ENCODE assay signal across 8 cellular contexts in genomic region chr19:36527873-36528193, GRCh38. TPM values are rescaled to one million over a fixed set of nuclear protein-coding genes. Genes with fewer than 3 reads are reported as not detected.
DNase-seq lines count a peak whose midpoint lies in the region.

No MANE protein-coding gene starts in this region.

- H3K9me3 ChIP-seq in iPS-20b (ENCODE audit: insufficient read depth, low read depth, low read length): peaks cover 7% of the 10 kb centered on the region

- peak overlapping the region; percentile 97 for H3K4me3 ChIP-seq in iPS-20b (ENCODE audit: low read length)

- H3K4me3 Mint-ChIP-seq in T-helper 2 cell treated with Interferon-gamma antibody and Interleukin-4, amounts not matched to agents 5 μg/mL and 100 μg/mL, for 36 hours: peak overlapping the region; percentile 100
- peak overlapping the region; percentile 96 for H3K4me3 Mint-ChIP-seq in activated T-helper 2 cell treated with anti-CD3 and anti-CD28 coated beads, Interferon-gamma antibody, Interleukin-2, Interleukin-4, amounts not matched to agents 10 μg/mL and 5 μg/mL and 100 μg/mL, durations not matched to agents 14 hours and 24 hours and 36 hours (ENCODE audit: low read depth)

- intact Hi-C loops in activated T-helper 2 cell treated with anti-CD3 and anti-CD28 coated beads, Interferon-gamma antibody, Interleukin-2, Interleukin-4, amounts not matched to agents 10 μg/mL and 5 μg/mL and 100 μg/mL, durations not matched to agents 14 hours and 24 hours and 36 hours (cut with micrococcal nuclease): loop anchor here (1.0 to 2.0 kb wide), 9 partner anchors 39 to 690 kb away; partner anchors contain the start of genes ZNF382, ZNF383, ZNF461 and ZNF529

- H3K27ac ChIP-seq in iPS-20b (ENCODE audit: low read length): peak overlapping the region; percentile 91
- peak overlapping the region; percentile 96 for H3K27ac ChIP-seq in substantia nigra (ENCODE audit: low read depth, low read length, poor library complexity, severe bottlenecking)

- H3K9ac ChIP-seq in iPS-20b (ENCODE audit: low read depth, low read length): peak overlapping the region; percentile 98

- H3K27ac Mint-ChIP-seq in T-helper 2 cell treated with Interferon-gamma antibody and Interleukin-4, amounts not matched to agents 5 μg/mL and 100 μg/mL, for 36 hours: peak overlapping the region; percentile 100
- peak overlapping the region; percentile 94 for H3K27ac Mint-ChIP-seq in activated T-helper 2 cell treated with anti-CD3 and anti-CD28 coated beads, Interferon-gamma antibody, Interleukin-2, Interleukin-4, amounts not matched to agents 10 μg/mL and 5 μg/mL and 100 μg/mL, durations not matched to agents 14 hours and 24 hours and 36 hours

- H3K36me3 ChIP-seq in iPS-20b (ENCODE audit: insufficient read depth, low read depth, low read length): peaks cover 27% of the 10 kb centered on the region

- peaks cover 47% of the 10 kb centered on the region for H3K36me3 Mint-ChIP-seq in T-helper 2 cell treated with Interferon-gamma antibody and Interleukin-4, amounts not matched to agents 5 μg/mL and 100 μg/mL, for 36 hours (ENCODE audit: low read depth)
- peaks cover 56% of the 10 kb centered on the region for H3K36me3 Mint-ChIP-seq in activated T-helper 2 cell treated with anti-CD3 and anti-CD28 coated beads, Interferon-gamma antibody, Interleukin-2, Interleukin-4, amounts not matched to agents 10 μg/mL and 5 μg/mL and 100 μg/mL, durations not matched to agents 14 hours and 24 hours and 36 hours (ENCODE audit: low read depth)

- H3K9me3 Mint-ChIP-seq in T-helper 2 cell treated with Interferon-gamma antibody and Interleukin-4, amounts not matched to agents 5 μg/mL and 100 μg/mL, for 36 hours: peaks cover 44% of the 10 kb centered on the region
- H3K9me3 Mint-ChIP-seq in activated T-helper 2 cell treated with anti-CD3 and anti-CD28 coated beads, Interferon-gamma antibody, Interleukin-2, Interleukin-4, amounts not matched to agents 10 μg/mL and 5 μg/mL and 100 μg/mL, durations not matched to agents 14 hours and 24 hours and 36 hours: peaks cover 42% of the 10 kb centered on the region

- no peaks in the 10 kb centered on the region for H3K27me3 ChIP-seq in iPS-20b (ENCODE audit: insufficient read depth, low read length)

- DNase-seq in T-helper 2 cell treated with Interferon-gamma antibody and Interleukin-4, amounts not matched to agents 5 μg/mL and 100 μg/mL, for 36 hours (ENCODE audit: low spot score): no peak
- DNase-seq in T-helper 2 cell: no peak
- no peak for DNase-seq in activated T-helper 2 cell treated with anti-CD3 and anti-CD28 coated beads, Interferon-gamma antibody, Interleukin-2, Interleukin-4, amounts not matched to agents 10 μg/mL and 5 μg/mL and 100 μg/mL, durations not matched to agents 14 hours and 24 hours and 36 hours (ENCODE audit: low spot score)
- DNase-seq in substantia nigra (lab: John Stamatoyannopoulos, UW): no peak
- no peak for DNase-seq in effector CD4-positive, alpha-beta T cell
- no peak for DNase-seq in COR-L47 (lab: John Stamatoyannopoulos, UW)
- DNase-seq in AG20443 (ENCODE audit: low spot score): no peak

- H3K27me3 Mint-ChIP-seq in T-helper 2 cell treated with Interferon-gamma antibody and Interleukin-4, amounts not matched to agents 5 μg/mL and 100 μg/mL, for 36 hours (ENCODE audit: low read depth): no peaks in the 10 kb centered on the region
- no peaks in the 10 kb centered on the region for H3K27me3 Mint-ChIP-seq in activated T-helper 2 cell treated with anti-CD3 and anti-CD28 coated beads, Interferon-gamma antibody, Interleukin-2, Interleukin-4, amounts not matched to agents 10 μg/mL and 5 μg/mL and 100 μg/mL, durations not matched to agents 14 hours and 24 hours and 36 hours (ENCODE audit: low read depth)

- H3K4me1 Mint-ChIP-seq in T-helper 2 cell treated with Interferon-gamma antibody and Interleukin-4, amounts not matched to agents 5 μg/mL and 100 μg/mL, for 36 hours (ENCODE audit: low read depth): peaks cover 18% of the 10 kb centered on the region
- H3K4me1 Mint-ChIP-seq in activated T-helper 2 cell treated with anti-CD3 and anti-CD28 coated beads, Interferon-gamma antibody, Interleukin-2, Interleukin-4, amounts not matched to agents 10 μg/mL and 5 μg/mL and 100 μg/mL, durations not matched to agents 14 hours and 24 hours and 36 hours (ENCODE audit: low read depth): peaks cover 17% of the 10 kb centered on the region

- peaks cover 4% of the 10 kb centered on the region; the same call in 1 of the 2 replicates for H3K4me1 ChIP-seq in iPS-20b (ENCODE audit: insufficient read depth, low read length)

RNA-seq across cellular contexts. Expression of gene ZNF260, which starts 0.2 kb away (rescaled TPM):
- 6.2 and 7.1 TPM in 2 replicates for total RNA-seq in activated T-helper 2 cell treated with anti-CD3 and anti-CD28 coated beads, Interferon-gamma antibody, Interleukin-2, Interleukin-4, amounts not matched to agents 10 μg/mL and 5 μg/mL and 100 μg/mL, durations not matched to agents 14 hours and 24 hours and 36 hours

RNA-seq across cellular contexts. Expression of gene ZNF566, which starts 38.5 kb away (rescaled TPM):
- total RNA-seq in activated T-helper 2 cell treated with anti-CD3 and anti-CD28 coated beads, Interferon-gamma antibody, Interleukin-2, Interleukin-4, amounts not matched to agents 10 μg/mL and 5 μg/mL and 100 μg/mL, durations not matched to agents 14 hours and 24 hours and 36 hours: 7.3 and 7.7 TPM in 2 replicates

RNA-seq across cellular contexts. Expression of gene ZNF529, which starts 45.3 kb away (rescaled TPM):
- total RNA-seq in activated T-helper 2 cell treated with anti-CD3 and anti-CD28 coated beads, Interferon-gamma antibody, Interleukin-2, Interleukin-4, amounts not matched to agents 10 μg/mL and 5 μg/mL and 100 μg/mL, durations not matched to agents 14 hours and 24 hours and 36 hours: 14.8 and 15.2 TPM in 2 replicates
